ENCODE assay signal across 1 cellular context in genomic region chr13:113489171-113489548, GRCh38.
TF ChIP-seq lines count a peak whose summit lies in the region.

No MANE protein-coding gene starts in this region.

TF ChIP-seq in HEK293, 187 proteins besides CTCF, POLR2A, EP300 and RAD21 (continued from another document):
- TF ChIP-seq PRDM10 (tag by site-specific recombination; IDR thresholded peaks at IDR 0.05), result peak; percentile 29; the same call in 1 of the 2 replicates
- no peak for TF ChIP-seq ZNF629 (tag by site-specific recombination; IDR thresholded peaks at IDR 0.05)
- TF ChIP-seq HOXD13 (CRISPR knock-in tag; IDR thresholded peaks at IDR 0.05; ENCODE audit: borderline replicate concordance), result no peak
- peak; percentile 33; the same call in 1 of the 2 replicates for TF ChIP-seq FEZF1 (tag by site-specific recombination; IDR thresholded peaks at IDR 0.05)
- no peak for TF ChIP-seq ZNF837 (tag by site-specific recombination; IDR thresholded peaks at IDR 0.05)
- no peak for TF ChIP-seq PRDM1 (tag by site-specific recombination; IDR thresholded peaks at IDR 0.05)
- TF ChIP-seq ZNF792 (tag by site-specific recombination; IDR thresholded peaks at IDR 0.05), result no peak
- peak; percentile 52; the same call in 1 of the 2 replicates for TF ChIP-seq ZEB2 (tag by site-specific recombination; IDR thresholded peaks at IDR 0.05)
- no peak for TF ChIP-seq SP7 (tag by site-specific recombination; IDR thresholded peaks at IDR 0.05)
- peak; percentile 37; the same call in 1 of the 2 replicates for TF ChIP-seq ZNF394 (tag by site-specific recombination; IDR thresholded peaks at IDR 0.05; ENCODE audit: borderline replicate concordance)
- TF ChIP-seq PRDM4 (tag by site-specific recombination; IDR thresholded peaks at IDR 0.05), result no peak
- TF ChIP-seq ZNF169 (tag by site-specific recombination; IDR thresholded peaks at IDR 0.05), result no peak
- TF ChIP-seq ZNF585B (tag by site-specific recombination; IDR thresholded peaks at IDR 0.05), result no peak
- no peak for TF ChIP-seq ZBTB11 (tag by site-specific recombination; conservative IDR thresholded peaks at IDR 0.05; ENCODE audit: low read depth)
- no peak for TF ChIP-seq SETDB1 (IDR thresholded peaks at IDR 0.05; ENCODE audit: insufficient read length, low read length)
- no peak for TF ChIP-seq ZBTB48 (tag by site-specific recombination; IDR thresholded peaks at IDR 0.05)
- no peak for TF ChIP-seq ZNF416 (tag by site-specific recombination; IDR thresholded peaks at IDR 0.05)
- no peak for TF ChIP-seq ZBTB21 (tag by site-specific recombination; IDR thresholded peaks at IDR 0.05)
